9 cellular contexts compared by ENCODE assay signal in genomic region chr11:75100314-75100713, GRCh38. TPM values are rescaled to one million over a fixed set of nuclear protein-coding genes. Genes with fewer than 3 reads are reported as not detected.
DNase-seq lines count a peak whose midpoint lies in the region; ATAC-seq and TF ChIP-seq lines count a peak whose summit lies in the region.
"Had no signal": no experiment of that assay in that cellular context is flagged by ENCODE, and none has a peak within 500 bp of the region (broad histone marks: within the 10 kb centered on the region; RNA-seq: fewer than 3 reads in every experiment).

No MANE protein-coding gene starts in this region.

- TF ChIP-seq CTCF in MCF 10A (IDR thresholded peaks at IDR 0.05; ENCODE audit: unreplicated experiment) (no peak), breast epithelium (IDR thresholded peaks at IDR 0.05) (no peak)

- peaks cover 19% of the 10 kb centered on the region for H3K27me3 Mint-ChIP-seq in MCF 10A (ENCODE audit: insufficient read depth, unreplicated experiment)
- H3K27me3 Mint-ChIP-seq in natural killer cell treated with Interleukin-12 subunit alpha and Interleukin-12 subunit beta and Interleukin-15 and Interleukin-18, amount 100 ng/mL, for 72 hours: peaks cover 17 to 39% of the 10 kb centered on the region in 2 donors

- no peak overlapping the region for H3K27ac Mint-ChIP-seq in MCF 10A (ENCODE audit: low read depth, unreplicated experiment)
- H3K27ac Mint-ChIP-seq in natural killer cell treated with Interleukin-12 subunit alpha and Interleukin-12 subunit beta and Interleukin-15 and Interleukin-18, amount 100 ng/mL, for 72 hours: peak overlapping the region; percentile 10 to 33
- H3K27ac Mint-ChIP-seq: activated naive CD8-positive, alpha-beta T cell treated with anti-CD3 and anti-CD28 coated beads, Interleukin-2, amount 10 ng/mL, durations not matched to agents 7 days and 5 days had no signal

- intact Hi-C loops in MCF 10A (cut with micrococcal nuclease) (no loop called here), breast epithelium (cut with DNase I; ENCODE audit: low total_unique reads) (no loop called here)

- peak; percentile 95 for ATAC-seq in HG03039 (IDR thresholded peaks at IDR 0.05; ENCODE audit: unreplicated experiment)
- ATAC-seq in natural killer cell treated with Interleukin-12 subunit alpha and Interleukin-12 subunit beta and Interleukin-15 and Interleukin-18, amount 100 ng/mL, for 72 hours: peak; percentile 94 to 96

- H3K36me3 ChIP-seq in breast epithelium: no peaks in the 10 kb centered on the region

- POLR2A ChIA-PET in MCF 10A (lab: Yijun Ruan, JAX): no interaction called here

- H3K4me3 Mint-ChIP-seq in MCF 10A (ENCODE audit: unreplicated experiment): no peak overlapping the region
- peak overlapping the region; percentile 40 for H3K4me3 Mint-ChIP-seq in natural killer cell treated with Interleukin-12 subunit alpha and Interleukin-12 subunit beta and Interleukin-15 and Interleukin-18, amount 100 ng/mL, for 72 hours
- H3K4me3 Mint-ChIP-seq: activated naive CD8-positive, alpha-beta T cell treated with anti-CD3 and anti-CD28 coated beads, Interleukin-2, amount 10 ng/mL, durations not matched to agents 7 days and 5 days had no signal

- BruUV-seq in MCF 10A (replicated peaks; lab: Mats Ljungman, UMichigan): no TSS peak

- CTCF ChIA-PET in MCF 10A (lab: Yijun Ruan, JAX): interaction anchor here (0.6 kb wide), 1 partner anchor 41 kb away, joined by 3 read pairs; no protein-coding TSS in a partner anchor

- no peaks in the 10 kb centered on the region for H3K36me3 Mint-ChIP-seq in MCF 10A (ENCODE audit: insufficient read depth, unreplicated experiment)
- no peaks in the 10 kb centered on the region for H3K36me3 Mint-ChIP-seq in natural killer cell treated with Interleukin-12 subunit alpha and Interleukin-12 subunit beta and Interleukin-15 and Interleukin-18, amount 100 ng/mL, for 72 hours
- H3K36me3 Mint-ChIP-seq: activated naive CD8-positive, alpha-beta T cell treated with anti-CD3 and anti-CD28 coated beads, Interleukin-2, amount 10 ng/mL, durations not matched to agents 7 days and 5 days had no signal

- no peak overlapping the region for H3K27ac ChIP-seq in breast epithelium

- peaks cover 8% of the 10 kb centered on the region for H3K4me1 Mint-ChIP-seq in MCF 10A (ENCODE audit: insufficient read depth, unreplicated experiment)
- H3K4me1 Mint-ChIP-seq in natural killer cell treated with Interleukin-12 subunit alpha and Interleukin-12 subunit beta and Interleukin-15 and Interleukin-18, amount 100 ng/mL, for 72 hours (ENCODE audit: low read depth in 2 of 2): peaks cover 14 to 25% of the 10 kb centered on the region in 2 donors

- no peaks in the 10 kb centered on the region for H3K27me3 ChIP-seq in breast epithelium

- H3K4me3 ChIP-seq in breast epithelium: no peak overlapping the region

- H3K9me3 Mint-ChIP-seq in MCF 10A (ENCODE audit: unreplicated experiment): no peaks in the 10 kb centered on the region
- no peaks in the 10 kb centered on the region for H3K9me3 Mint-ChIP-seq in natural killer cell treated with Interleukin-12 subunit alpha and Interleukin-12 subunit beta and Interleukin-15 and Interleukin-18, amount 100 ng/mL, for 72 hours

- no peak for TF ChIP-seq POLR2A in breast epithelium (IDR thresholded peaks at IDR 0.05)

- peak; percentile 38 for DNase-seq in MCF 10A (ENCODE audit: unreplicated experiment)
- no peak for DNase-seq in breast epithelium (ENCODE audit: low spot score in 2 of 2)
- DNase-seq in SW480 (ENCODE audit: low spot score): peak; percentile 27
- peak; percentile 69 for DNase-seq in natural killer cell treated with Interleukin-12 subunit alpha and Interleukin-12 subunit beta and Interleukin-15 and Interleukin-18, amount 100 ng/mL, for 72 hours (ENCODE audit: low spot score)
- DNase-seq in SHP77 treated with DMSO at 0.1 percent for 48 hours (lab: John Stamatoyannopoulos, UW): no peak
- no peak for DNase-seq in C1 segment of cervical spinal cord (lab: John Stamatoyannopoulos, UW)
- no peak for DNase-seq in pons (ENCODE audit: low spot score)
- DNase-seq: activated naive CD8-positive, alpha-beta T cell treated with anti-CD3 and anti-CD28 coated beads, Interleukin-2, amount 10 ng/mL, durations not matched to agents 7 days and 5 days had no signal

- H3K9me3 ChIP-seq in breast epithelium: no peaks in the 10 kb centered on the region

- no peaks in the 10 kb centered on the region for H3K4me1 ChIP-seq in breast epithelium

RNA-seq across cellular contexts. Expression of gene OR2AT4, which starts 3.6 kb away (rescaled TPM):
- total RNA-seq in MCF 10A (2022) (not detected in 2 replicates), breast epithelium (not detected)
- not detected for total RNA-seq in natural killer cell treated with Interleukin-12 subunit alpha and Interleukin-12 subunit beta and Interleukin-15 and Interleukin-18, amount 100 ng/mL, for 72 hours
- total RNA-seq: activated naive CD8-positive, alpha-beta T cell treated with anti-CD3 and anti-CD28 coated beads, Interleukin-2, amount 10 ng/mL, durations not matched to agents 7 days and 5 days had no signal

RNA-seq across cellular contexts. Expression of gene SLCO2B1, which starts 50.6 kb away (rescaled TPM):
- total RNA-seq in MCF 10A (2022) (not detected in 2 replicates), breast epithelium (10 to 100 TPM; 23.9 to 86.9 (median 32.3) TPM)
- total RNA-seq in natural killer cell treated with Interleukin-12 subunit alpha and Interleukin-12 subunit beta and Interleukin-15 and Interleukin-18, amount 100 ng/mL, for 72 hours: under 1 TPM in 1 of 2 donors, not detected in 1; 0.06 TPM

Comparison
In these comparisons a context has a peak if more than half of its experiments do, and no peak if none do; other contexts are left out.
1. DNase-seq: peak in MCF 10A (single experiment), SW480 (single experiment) and natural killer cell treated with Interleukin-12 subunit alpha and Interleukin-12 subunit beta and Interleukin-15 and Interleukin-18, amount 100 ng/mL, for 72 hours (single experiment); none in breast epithelium (0 of 2), SHP77 treated with DMSO at 0.1 percent for 48 hours (single experiment), C1 segment of cervical spinal cord (0 of 14) and pons (single experiment).
2. RNA of gene SLCO2B1, which starts 50.6 kb away (total RNA-seq): 23.9 to 86.9 TPM in breast epithelium; 0.06 TPM in natural killer cell treated with Interleukin-12 subunit alpha and Interleukin-12 subunit beta and Interleukin-15 and Interleukin-18, amount 100 ng/mL, for 72 hours and not detected in MCF 10A; every median in the first group is over 10 times any median in the second.